ENCODE assay signal across 1 cellular context in the genomic region with DNA sequence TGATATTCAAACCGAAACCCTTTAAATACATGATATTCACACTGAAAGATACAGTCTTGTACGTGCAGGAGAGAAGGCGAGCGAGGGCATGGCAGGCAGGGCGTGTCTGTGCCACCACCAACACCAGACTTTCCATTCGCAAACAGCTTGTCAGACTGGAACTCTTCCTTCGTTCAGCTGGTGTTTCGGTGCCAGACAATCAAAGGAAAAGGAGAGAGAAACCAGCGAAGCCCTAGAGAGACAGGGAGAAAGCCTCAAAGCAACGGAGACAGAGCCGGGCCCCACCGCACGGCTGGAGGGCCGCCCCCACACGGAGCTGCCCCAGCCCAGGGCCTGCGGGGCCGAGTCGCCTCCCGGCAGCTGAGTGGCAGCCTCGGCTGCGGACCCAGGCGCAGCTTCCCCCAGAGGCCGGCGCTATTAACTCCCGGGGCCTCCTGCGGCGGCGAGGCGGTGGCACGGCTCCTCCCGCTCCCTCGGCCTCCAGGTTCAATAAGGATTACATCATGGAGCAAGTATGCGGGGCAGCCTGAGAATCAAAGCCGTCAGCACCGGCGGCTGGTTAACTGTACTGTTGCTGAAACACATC.
TF ChIP-seq lines count a peak whose summit lies in the region.

No MANE protein-coding gene starts in this region.

TF ChIP-seq in HepG2, 621 proteins besides CTCF, POLR2A, EP300 and RAD21 (continued from another document and continues in another):
- TF ChIP-seq HNF1B (CRISPR knock-in tag; IDR thresholded peaks at IDR 0.05) = 0 out of 2 replicates have a peak, but pooled peaks have one; percentile 33
- no peak for TF ChIP-seq ZBTB8A (CRISPR knock-in tag; IDR thresholded peaks at IDR 0.05; ENCODE audit: borderline replicate concordance, low read depth)
- TF ChIP-seq HNRNPL (IDR thresholded peaks at IDR 0.05; ENCODE audit: low read depth, low read length) = 0 out of 2 replicates have a peak, but pooled peaks have one; percentile 34
- peak; percentile 49; the same call in 1 of the 2 replicates for TF ChIP-seq EED (CRISPR knock-in tag; IDR thresholded peaks at IDR 0.05)
- TF ChIP-seq NR2C2 (CRISPR knock-in tag; IDR thresholded peaks at IDR 0.05; ENCODE audit: borderline replicate concordance) = no peak
- TF ChIP-seq ZBTB7A (CRISPR knock-in tag; IDR thresholded peaks at IDR 0.05) = no peak
- TF ChIP-seq SOX6 (IDR thresholded peaks at IDR 0.05) = no peak
- 0 out of 2 replicates have a peak, but pooled peaks have one; percentile 20 for TF ChIP-seq SOX6 (CRISPR knock-in tag; IDR thresholded peaks at IDR 0.05)
- TF ChIP-seq, protein P1, sequence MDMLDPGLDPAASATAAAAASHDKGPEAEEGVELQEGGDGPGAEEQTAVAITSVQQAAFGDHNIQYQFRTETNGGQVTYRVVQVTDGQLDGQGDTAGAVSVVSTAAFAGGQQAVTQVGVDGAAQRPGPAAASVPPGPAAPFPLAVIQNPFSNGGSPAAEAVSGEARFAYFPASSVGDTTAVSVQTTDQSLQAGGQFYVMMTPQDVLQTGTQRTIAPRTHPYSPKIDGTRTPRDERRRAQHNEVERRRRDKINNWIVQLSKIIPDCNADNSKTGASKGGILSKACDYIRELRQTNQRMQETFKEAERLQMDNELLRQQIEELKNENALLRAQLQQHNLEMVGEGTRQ (IDR thresholded peaks at IDR 0.05; ENCODE audit: low read depth, low read length) = no peak
- TF ChIP-seq, protein P1 (CRISPR knock-in tag; IDR thresholded peaks at IDR 0.05; ENCODE audit: borderline replicate concordance) = no peak
- 0 out of 2 replicates have a peak, but pooled peaks have one; percentile 31 for TF ChIP-seq TGIF2 (CRISPR knock-in tag; IDR thresholded peaks at IDR 0.05)
- no peak for TF ChIP-seq ZBTB4 (CRISPR knock-in tag; IDR thresholded peaks at IDR 0.05; ENCODE audit: borderline replicate concordance)
- no peak for TF ChIP-seq NFE2L1 (CRISPR knock-in tag; IDR thresholded peaks at IDR 0.05; ENCODE audit: borderline replicate concordance)
- TF ChIP-seq ZNF20 (CRISPR knock-in tag; IDR thresholded peaks at IDR 0.05) = no peak
- TF ChIP-seq ARID3A (IDR thresholded peaks at IDR 0.05; ENCODE audit: low read depth, low read length) = no peak
- TF ChIP-seq, protein P2, sequence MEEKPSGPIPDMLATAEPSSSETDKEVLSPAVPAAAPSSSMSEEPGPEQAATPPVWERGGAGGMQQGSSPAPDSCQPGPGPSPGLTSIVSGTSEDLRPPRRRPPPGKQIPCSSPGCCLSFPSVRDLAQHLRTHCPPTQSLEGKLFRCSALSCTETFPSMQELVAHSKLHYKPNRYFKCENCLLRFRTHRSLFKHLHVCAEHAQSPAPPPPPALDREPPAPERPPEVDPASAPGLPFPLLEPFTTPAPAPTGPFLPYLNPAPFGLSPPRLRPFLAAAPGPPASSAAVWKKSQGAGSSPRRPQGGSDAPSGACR (CRISPR knock-in tag; IDR thresholded peaks at IDR 0.05) = no peak
- TF ChIP-seq RAD51 (IDR thresholded peaks at IDR 0.05; ENCODE audit: borderline replicate concordance) = no peak
- peak; percentile 63; the same call in 1 of the 2 replicates for TF ChIP-seq ZNF274 (CRISPR knock-in tag; IDR thresholded peaks at IDR 0.05)
- no peak for TF ChIP-seq HNRNPK (IDR thresholded peaks at IDR 0.05; ENCODE audit: low read depth, low read length, poor library complexity, severe bottlenecking)
- TF ChIP-seq HMGXB4 (CRISPR knock-in tag; IDR thresholded peaks at IDR 0.05; ENCODE audit: borderline replicate concordance in 1 of 2, low read depth in 1 of 2) = 0 out of 4 replicates have a peak, but pooled peaks of 1 of the 2 experiments have one; percentile 16
- no peak for TF ChIP-seq RELA (CRISPR knock-in tag; IDR thresholded peaks at IDR 0.05)
- TF ChIP-seq TOPORS (CRISPR knock-in tag; IDR thresholded peaks at IDR 0.05) = no peak
- 0 out of 2 replicates have a peak, but pooled peaks have one; percentile 44 for TF ChIP-seq ZNF142 (CRISPR knock-in tag; IDR thresholded peaks at IDR 0.05)
- peak; percentile 43; the same call in 1 of the 2 replicates for TF ChIP-seq FOXP4 (CRISPR knock-in tag; IDR thresholded peaks at IDR 0.05)
- 0 out of 4 replicates have a peak, but pooled peaks of 1 of the 2 experiments have one; percentile 37 for TF ChIP-seq KLF16 (CRISPR knock-in tag; IDR thresholded peaks at IDR 0.05)
- TF ChIP-seq PHF21A (CRISPR knock-in tag; IDR thresholded peaks at IDR 0.05) = peak; percentile 73
- 0 out of 2 replicates have a peak, but pooled peaks have one; percentile 48 for TF ChIP-seq ZNF563 (CRISPR knock-in tag; IDR thresholded peaks at IDR 0.05)
- TF ChIP-seq, protein P3, sequence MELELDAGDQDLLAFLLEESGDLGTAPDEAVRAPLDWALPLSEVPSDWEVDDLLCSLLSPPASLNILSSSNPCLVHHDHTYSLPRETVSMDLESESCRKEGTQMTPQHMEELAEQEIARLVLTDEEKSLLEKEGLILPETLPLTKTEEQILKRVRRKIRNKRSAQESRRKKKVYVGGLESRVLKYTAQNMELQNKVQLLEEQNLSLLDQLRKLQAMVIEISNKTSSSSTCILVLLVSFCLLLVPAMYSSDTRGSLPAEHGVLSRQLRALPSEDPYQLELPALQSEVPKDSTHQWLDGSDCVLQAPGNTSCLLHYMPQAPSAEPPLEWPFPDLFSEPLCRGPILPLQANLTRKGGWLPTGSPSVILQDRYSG (CRISPR knock-in tag; IDR thresholded peaks at IDR 0.05) = no peak
